In genomic region chr3:6697722-6698121, GRCh38 we compare ENCODE assay signal across 24 cellular contexts.
DNase-seq lines count a peak whose midpoint lies in the region; ATAC-seq and TF ChIP-seq lines count a peak whose summit lies in the region.
"Had no signal": no experiment of that assay in that cellular context is flagged by ENCODE, and none has a peak within 500 bp of the region (broad histone marks: within the 10 kb centered on the region; RNA-seq: fewer than 3 reads in every experiment).

No MANE protein-coding gene starts in this region.

- H3K4me1 ChIP-seq in OCI-LY7 (ENCODE audit: insufficient read depth, low read length, poor library complexity, severe bottlenecking) (peaks cover 13% of the 10 kb centered on the region), sigmoid colon (no peaks in the 10 kb centered on the region)
- H3K4me1 ChIP-seq: adrenal gland, BLaER1 had no signal

- no TSS peak for BruUV-seq in OCI-LY7 (replicated peaks; lab: Mats Ljungman, UMichigan)

- no peak for TF ChIP-seq EP300 in sigmoid colon (IDR thresholded peaks at IDR 0.05)

- ATAC-seq in GM18511 (IDR thresholded peaks at IDR 0.05; ENCODE audit: unreplicated experiment) (peak; percentile 95), GM21515 (IDR thresholded peaks at IDR 0.05; ENCODE audit: unreplicated experiment) (peak; percentile 66), HG03103 (IDR thresholded peaks at IDR 0.05; ENCODE audit: low read depth, unreplicated experiment) (peak; percentile 88)
- ATAC-seq: activated CD8-positive, alpha-beta T cell treated with anti-CD3 and anti-CD28 coated beads for 36 hours; effector memory CD8-positive, alpha-beta T cell; PC-3; stimulated activated effector memory CD8-positive, alpha-beta T cell treated with anti-CD3 and anti-CD28 coated beads, Interleukin-12 subunit alpha, Interleukin-12 subunit beta, amount 100 ng/mL, for 72 hours; T-helper 17 cell had no signal

- H3K9me3 ChIP-seq in OCI-LY7 (ENCODE audit: low read length): peaks cover 5% of the 10 kb centered on the region; the same call in 1 of the 2 replicates
- H3K9me3 ChIP-seq in sigmoid colon: no peaks in the 10 kb centered on the region
- H3K9me3 ChIP-seq: adrenal gland, BLaER1, transverse colon had no signal

- no peaks in the 10 kb centered on the region for H3K79me2 ChIP-seq in OCI-LY7 (ENCODE audit: insufficient read depth, low read depth, low read length)

- H3K4me2 ChIP-seq in OCI-LY7 (ENCODE audit: low read length): peak overlapping the region; percentile 39
- H3K4me2 ChIP-seq: BLaER1 had no signal

- intact Hi-C loops in OCI-LY7 (cut with micrococcal nuclease; ENCODE audit: unreplicated experiment): no loop called here
- intact Hi-C loops in sigmoid colon (cut with DNase I): no loop called here

- TF ChIP-seq CTCF in OCI-LY7 (conservative IDR thresholded peaks at IDR 0.05; ENCODE audit: low read length) (no peak), sigmoid colon (IDR thresholded peaks at IDR 0.05) (no peak)

- H4K20me1 ChIP-seq in OCI-LY7 (ENCODE audit: insufficient read depth, low read length): no peaks in the 10 kb centered on the region
- H4K20me1 ChIP-seq: BLaER1 had no signal

- H3K27ac ChIP-seq in OCI-LY7 (ENCODE audit: low read depth, low read length, poor library complexity, severe bottlenecking) (peak overlapping the region; percentile 19), sigmoid colon (no peak overlapping the region)
- H3K27ac ChIP-seq: adrenal gland, BLaER1 had no signal

- 66 to 70% methylated on average over 6 of the region's 6 CpGs for WGBS in sigmoid colon, 2 donors

- H3K4me3 ChIP-seq in OCI-LY7 (ENCODE audit: low read depth, low read length, poor library complexity, severe bottlenecking): peak overlapping the region; percentile 1
- no peak overlapping the region for H3K4me3 ChIP-seq in sigmoid colon
- H3K4me3 ChIP-seq: adrenal gland, BLaER1, transverse colon had no signal

- H2AFZ ChIP-seq in OCI-LY7 (ENCODE audit: low read length): peak overlapping the region; percentile 90

- peak; percentile 72 for DNase-seq in OCI-LY7 (ENCODE audit: low spot score)
- no peak for DNase-seq in NCI-H2081 (lab: John Stamatoyannopoulos, UW)
- DNase-seq in AG08396 (ENCODE audit: low spot score): no peak
- DNase-seq in NCI-H1694 treated with DMSO at 0.1 percent for 48 hours (lab: John Stamatoyannopoulos, UW): no peak
- DNase-seq in sigmoid colon: no peak
- DNase-seq: activated CD4-positive, alpha-beta T cell treated with anti-CD3 and anti-CD28 coated beads for 1 hour; activated CD8-positive, alpha-beta T cell treated with anti-CD3 and anti-CD28 coated beads for 36 hours; activated naive CD4-positive, alpha-beta T cell treated with anti-CD3 and anti-CD28 coated beads for 36 hours; adrenal gland; central memory CD4-positive, alpha-beta T cell; cortex of kidney; DMS 273 treated with DMSO at 0.1 percent for 48 hours; effector memory CD8-positive, alpha-beta T cell; IMR-90; mammary epithelial cell; NCI-H146; PC-3; T-helper 17 cell had no signal

- H3K36me3 ChIP-seq in OCI-LY7 (ENCODE audit: insufficient read depth, low read length) (no peaks in the 10 kb centered on the region), sigmoid colon (no peaks in the 10 kb centered on the region)
- H3K36me3 ChIP-seq: adrenal gland, BLaER1, transverse colon had no signal

- CTCF ChIA-PET in OCI-LY7 (lab: Charles Lee; ENCODE audit: unreplicated experiment): no interaction called here

- no peak for TF ChIP-seq POLR2A in sigmoid colon (IDR thresholded peaks at IDR 0.05)

- no peaks in the 10 kb centered on the region for H3K9me2 ChIP-seq in OCI-LY7 (ENCODE audit: insufficient read depth, low read length)

- no peaks in the 10 kb centered on the region for H3K27me3 ChIP-seq in sigmoid colon
- H3K27me3 ChIP-seq: adrenal gland, BLaER1, transverse colon had no signal

- POLR2A ChIA-PET in OCI-LY7 (lab: Charles Lee): no interaction called here
